Comparison of ENCODE assay signal across 7 cellular contexts in genomic region chr9:104326912-104327311, GRCh38.
"Had no signal": no experiment of that assay in that cellular context is flagged by ENCODE, and none has a peak within 500 bp of the region (broad histone marks: within the 10 kb centered on the region; RNA-seq: fewer than 3 reads in every experiment).

No MANE protein-coding gene starts in this region.

- H3K4me2 ChIP-seq: GM23338 had no signal

- ATAC-seq: GM23338 had no signal

- H2AFZ ChIP-seq: GM23338 had no signal

- H3K4me3 ChIP-seq: GM23338 had no signal

- DNase-seq: H9, HCEC 1CT, IMR-90, KBM-7 had no signal

- FAIRE-seq: H1, HTR-8/SVneo had no signal
